Comparison of ENCODE assay signal across 14 cellular contexts in the genomic region with DNA sequence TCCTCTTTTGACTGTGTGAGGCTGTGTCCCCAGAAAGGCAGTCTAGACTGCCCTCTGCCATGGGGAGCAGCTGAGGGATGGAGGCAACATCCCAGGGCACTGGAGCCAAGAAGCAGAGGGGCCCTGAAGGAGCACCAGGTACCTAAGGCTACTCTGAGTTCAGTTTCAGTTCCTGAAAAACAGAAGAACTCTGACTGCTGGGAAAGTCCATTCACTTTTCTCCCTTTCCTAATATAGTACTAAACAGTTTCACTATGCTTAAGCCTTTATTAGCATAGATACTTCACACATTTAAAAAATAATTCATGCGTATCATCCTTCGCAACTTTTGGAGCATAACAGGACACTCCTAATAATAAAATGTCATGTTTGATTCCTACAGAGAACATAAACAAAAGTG.
DNase-seq lines count a peak whose midpoint lies in the region; ATAC-seq and TF ChIP-seq lines count a peak whose summit lies in the region.
"Had no signal": no experiment of that assay in that cellular context is flagged by ENCODE, and none has a peak within 500 bp of the region (broad histone marks: within the 10 kb centered on the region; RNA-seq: fewer than 3 reads in every experiment).

No MANE protein-coding gene starts in this region.

- ATAC-seq in GM18909 (IDR thresholded peaks at IDR 0.05; ENCODE audit: poor library complexity, unreplicated experiment) (peak; percentile 91), GM21825 (IDR thresholded peaks at IDR 0.05; ENCODE audit: unreplicated experiment) (peak; percentile 91), HG03432 (IDR thresholded peaks at IDR 0.05; ENCODE audit: unreplicated experiment) (peak; percentile 87), mucosa of descending colon (peak; percentile 9), gastrocnemius medialis (no peak)

- H3K27me3 ChIP-seq in gastrocnemius medialis (no peaks in the 10 kb centered on the region), osteoblast (ENCODE audit: insufficient read depth, low read length) (no peaks in the 10 kb centered on the region)

- CTCF ChIA-PET in activated CD4-positive, alpha-beta memory T cell treated with anti-CD3 and anti-CD28 coated beads, Interleukin-2, amount 10 ng/mL, durations not matched to agents 7 days and 5 days (lab: Charles Lee), result no interaction called here

- TF ChIP-seq CTCF in mucosa of descending colon (IDR thresholded peaks at IDR 0.05) (no peak), gastrocnemius medialis (IDR thresholded peaks at IDR 0.05 in 4 of 5, conservative IDR thresholded peaks at IDR 0.05 in 1 of 5) (no peak), osteoblast (IDR thresholded peaks at IDR 0.05; ENCODE audit: extremely low read depth, low read depth, low read length) (no peak)

- H3K36me3 ChIP-seq in mucosa of descending colon (ENCODE audit: low read depth) (no peaks in the 10 kb centered on the region), gastrocnemius medialis (no peaks in the 10 kb centered on the region), osteoblast (ENCODE audit: insufficient read depth, low read length) (no peaks in the 10 kb centered on the region)
- H3K36me3 ChIP-seq: thoracic aorta had no signal

- H4K20me1 ChIP-seq in osteoblast (ENCODE audit: insufficient read depth, low read length), result no peaks in the 10 kb centered on the region

- no peak for DNase-seq in mucosa of descending colon
- DNase-seq in gastrocnemius medialis, result no peak
- DNase-seq in osteoblast (ENCODE audit: insufficient read length, low spot score, missing footprints), result no peak
- no peak for DNase-seq in activated CD4-positive, alpha-beta memory T cell treated with anti-CD3 and anti-CD28 coated beads, Interleukin-2, amount 10 ng/mL, durations not matched to agents 7 days and 5 days
- DNase-seq in dedifferentiated amniotic fluid mesenchymal stem cell (ENCODE audit: extremely low spot score), result no peak
- DNase-seq: activated naive CD8-positive, alpha-beta T cell treated with anti-CD3 and anti-CD28 coated beads for 36 hours; effector CD4-positive, alpha-beta T cell; GDM1; NCI-H69 had no signal

- no peak overlapping the region for H3K27ac Mint-ChIP-seq in activated CD4-positive, alpha-beta memory T cell treated with anti-CD3 and anti-CD28 coated beads, Interleukin-2, amount 10 ng/mL, durations not matched to agents 7 days and 5 days
- H3K27ac Mint-ChIP-seq: activated naive CD8-positive, alpha-beta T cell treated with anti-CD3 and anti-CD28 coated beads for 36 hours had no signal

- no peak overlapping the region for H3K4me2 ChIP-seq in osteoblast (ENCODE audit: insufficient read depth, low read length)

- in situ Hi-C loops in gastrocnemius medialis (cut with MboI; ENCODE audit: low sequenced_read_pairs in 4 of 4), result no loop called here

- H3K36me3 Mint-ChIP-seq in activated CD4-positive, alpha-beta memory T cell treated with anti-CD3 and anti-CD28 coated beads, Interleukin-2, amount 10 ng/mL, durations not matched to agents 7 days and 5 days (ENCODE audit: low read depth), result no peaks in the 10 kb centered on the region

- no peaks in the 10 kb centered on the region for H3K4me1 Mint-ChIP-seq in activated CD4-positive, alpha-beta memory T cell treated with anti-CD3 and anti-CD28 coated beads, Interleukin-2, amount 10 ng/mL, durations not matched to agents 7 days and 5 days

- no peak overlapping the region for H2AFZ ChIP-seq in osteoblast (ENCODE audit: low read length)

- H3K27ac ChIP-seq in gastrocnemius medialis (no peak overlapping the region), osteoblast (ENCODE audit: low read depth, low read length) (no peak overlapping the region)
- H3K27ac ChIP-seq: thoracic aorta had no signal

- intact Hi-C loops in mucosa of descending colon (cut with DNase I, micrococcal nuclease), result no loop called here
- intact Hi-C loops in gastrocnemius medialis (cut with DNase I; ENCODE audit: low total_unique reads), result no loop called here

- POLR2A ChIA-PET in activated CD4-positive, alpha-beta memory T cell treated with anti-CD3 and anti-CD28 coated beads, Interleukin-2, amount 10 ng/mL, durations not matched to agents 7 days and 5 days (lab: Charles Lee), result no interaction called here

- no peaks in the 10 kb centered on the region for H3K27me3 Mint-ChIP-seq in activated CD4-positive, alpha-beta memory T cell treated with anti-CD3 and anti-CD28 coated beads, Interleukin-2, amount 10 ng/mL, durations not matched to agents 7 days and 5 days
- H3K27me3 Mint-ChIP-seq: activated naive CD8-positive, alpha-beta T cell treated with anti-CD3 and anti-CD28 coated beads for 36 hours had no signal

- H3K9me3 ChIP-seq in mucosa of descending colon (no peaks in the 10 kb centered on the region), gastrocnemius medialis (no peaks in the 10 kb centered on the region), osteoblast (ENCODE audit: low read depth, low read length) (no peaks in the 10 kb centered on the region)
- H3K9me3 ChIP-seq: thoracic aorta had no signal

- no peaks in the 10 kb centered on the region for H3K9me3 Mint-ChIP-seq in activated CD4-positive, alpha-beta memory T cell treated with anti-CD3 and anti-CD28 coated beads, Interleukin-2, amount 10 ng/mL, durations not matched to agents 7 days and 5 days
- H3K9me3 Mint-ChIP-seq: activated naive CD8-positive, alpha-beta T cell treated with anti-CD3 and anti-CD28 coated beads for 36 hours; neural crest cell had no signal

- TF ChIP-seq POLR2A in gastrocnemius medialis (IDR thresholded peaks at IDR 0.05), result no peak

- H3K4me3 Mint-ChIP-seq in activated CD4-positive, alpha-beta memory T cell treated with anti-CD3 and anti-CD28 coated beads, Interleukin-2, amount 10 ng/mL, durations not matched to agents 7 days and 5 days, result no peak overlapping the region
- H3K4me3 Mint-ChIP-seq: activated naive CD8-positive, alpha-beta T cell treated with anti-CD3 and anti-CD28 coated beads for 36 hours; neural crest cell had no signal

- no peaks in the 10 kb centered on the region for H3K79me2 ChIP-seq in osteoblast (ENCODE audit: insufficient read depth, low read length)

- H3K4me3 ChIP-seq in mucosa of descending colon, result no peak overlapping the region
- no peak overlapping the region for H3K4me3 ChIP-seq in gastrocnemius medialis
- H3K4me3 ChIP-seq in osteoblast (ENCODE audit: insufficient read depth, low read length), result no peak overlapping the region
- H3K4me3 ChIP-seq: thoracic aorta had no signal

- no peaks in the 10 kb centered on the region for H3K4me1 ChIP-seq in mucosa of descending colon (ENCODE audit: low read depth)
- H3K4me1 ChIP-seq in gastrocnemius medialis, result no peaks in the 10 kb centered on the region
- no peaks in the 10 kb centered on the region for H3K4me1 ChIP-seq in osteoblast (ENCODE audit: insufficient read depth, low read length)

Comparison
In these comparisons a context has a peak if more than half of its experiments do, and no peak if none do; other contexts are left out.
1. ATAC-seq: peak in GM18909 (single experiment), GM21825 (single experiment), HG03432 (single experiment) and mucosa of descending colon (single experiment); none in gastrocnemius medialis (0 of 2).